8 cellular contexts compared by ENCODE assay signal in genomic region chr17:73770115-73770848, GRCh38.
A peak's percentile ranks its signal among the peaks of the same experiment; 100 is the strongest.
DNase-seq lines count a peak whose midpoint lies in the region; ATAC-seq lines count a peak whose summit lies in the region.

No MANE protein-coding gene starts in this region.

- H3K27ac Mint-ChIP-seq in CD4-positive, alpha-beta memory T cell = no peak overlapping the region
- no peak overlapping the region for H3K27ac Mint-ChIP-seq in activated T-cell treated with anti-CD3 and anti-CD28 coated beads, Interleukin-2, amount 50 U/mL, for 24 hours

- CTCF ChIA-PET in CD4-positive, alpha-beta memory T cell (lab: Charles Lee; ENCODE audit: partially characterized antibody) = no interaction called here

- POLR2A ChIA-PET in CD4-positive, alpha-beta memory T cell (lab: Charles Lee; ENCODE audit: partially characterized antibody) = no interaction called here

- peak overlapping the region; percentile 10 for H3K27ac ChIP-seq in cingulate gyrus (ENCODE audit: low read depth, low read length)
- no peak overlapping the region for H3K27ac ChIP-seq in CD4-positive, alpha-beta memory T cell (ENCODE audit: low read depth, low read length)

- peaks cover 1 to 2% of the 10 kb centered on the region in 2 donors for H3K27me3 Mint-ChIP-seq in CD4-positive, alpha-beta memory T cell
- no peaks in the 10 kb centered on the region for H3K27me3 Mint-ChIP-seq in activated T-cell treated with anti-CD3 and anti-CD28 coated beads, Interleukin-2, amount 50 U/mL, for 24 hours

- H3K4me1 ChIP-seq in CD4-positive, alpha-beta memory T cell (ENCODE audit: insufficient read depth, low read length) = no peaks in the 10 kb centered on the region

- H3K4me1 Mint-ChIP-seq in CD4-positive, alpha-beta memory T cell = no peaks in the 10 kb centered on the region
- peaks cover 8% of the 10 kb centered on the region for H3K4me1 Mint-ChIP-seq in activated T-cell treated with anti-CD3 and anti-CD28 coated beads, Interleukin-2, amount 50 U/mL, for 24 hours (ENCODE audit: low read depth)

- no peak overlapping the region for H3K4me3 ChIP-seq in CD4-positive, alpha-beta memory T cell (ENCODE audit: low read length in 2 of 2)

- peak; percentile 91 for DNase-seq in Ammon's horn (ENCODE audit: low spot score)
- peak; percentile 88 for DNase-seq in NCI-H2171 treated with DMSO at 0.1 percent for 48 hours (lab: John Stamatoyannopoulos, UW)
- peak; percentile 90 for DNase-seq in medulla oblongata (ENCODE audit: extremely low spot score)
- no peak for DNase-seq in CD4-positive, alpha-beta memory T cell
- no peak for DNase-seq in activated T-cell treated with anti-CD3 and anti-CD28 coated beads, Interleukin-2, amount 50 U/mL, for 24 hours

- intact Hi-C loops in CD4-positive, alpha-beta memory T cell (cut with micrococcal nuclease) = no loop called here

- H3K36me3 ChIP-seq in CD4-positive, alpha-beta memory T cell (ENCODE audit: insufficient read depth, low read length) = no peaks in the 10 kb centered on the region

- ATAC-seq in HG03520 (IDR thresholded peaks at IDR 0.05; ENCODE audit: unreplicated experiment) (no peak), HG03469 (IDR thresholded peaks at IDR 0.05; ENCODE audit: unreplicated experiment) (no peak)

- H3K4me3 Mint-ChIP-seq in CD4-positive, alpha-beta memory T cell = no peak overlapping the region
- no peak overlapping the region for H3K4me3 Mint-ChIP-seq in activated T-cell treated with anti-CD3 and anti-CD28 coated beads, Interleukin-2, amount 50 U/mL, for 24 hours

- H3K9me3 Mint-ChIP-seq in CD4-positive, alpha-beta memory T cell = peaks cover 0 to 2% (median 0%) of the 10 kb centered on the region in 8 donors
- H3K9me3 Mint-ChIP-seq in activated T-cell treated with anti-CD3 and anti-CD28 coated beads, Interleukin-2, amount 50 U/mL, for 24 hours = no peaks in the 10 kb centered on the region

- H3K36me3 Mint-ChIP-seq in CD4-positive, alpha-beta memory T cell = no peaks in the 10 kb centered on the region
- H3K36me3 Mint-ChIP-seq in activated T-cell treated with anti-CD3 and anti-CD28 coated beads, Interleukin-2, amount 50 U/mL, for 24 hours (ENCODE audit: low read depth) = no peaks in the 10 kb centered on the region

- no peaks in the 10 kb centered on the region for H3K9me3 ChIP-seq in CD4-positive, alpha-beta memory T cell (ENCODE audit: control insufficient read depth in 1 of 2, low read length in 2 of 2)

- H3K27me3 ChIP-seq in CD4-positive, alpha-beta memory T cell (ENCODE audit: insufficient read depth, low read length) = no peaks in the 10 kb centered on the region

Comparison
In these comparisons a context has a peak if more than half of its experiments do, and no peak if none do; other contexts are left out.
1. DNase-seq: peak in Ammon's horn (single experiment), NCI-H2171 treated with DMSO at 0.1 percent for 48 hours (single experiment) and medulla oblongata (single experiment); none in CD4-positive, alpha-beta memory T cell (0 of 5) and activated T-cell treated with anti-CD3 and anti-CD28 coated beads, Interleukin-2, amount 50 U/mL, for 24 hours (single experiment).